Comparison of ENCODE assay signal across 34 cellular contexts in the genomic region with DNA sequence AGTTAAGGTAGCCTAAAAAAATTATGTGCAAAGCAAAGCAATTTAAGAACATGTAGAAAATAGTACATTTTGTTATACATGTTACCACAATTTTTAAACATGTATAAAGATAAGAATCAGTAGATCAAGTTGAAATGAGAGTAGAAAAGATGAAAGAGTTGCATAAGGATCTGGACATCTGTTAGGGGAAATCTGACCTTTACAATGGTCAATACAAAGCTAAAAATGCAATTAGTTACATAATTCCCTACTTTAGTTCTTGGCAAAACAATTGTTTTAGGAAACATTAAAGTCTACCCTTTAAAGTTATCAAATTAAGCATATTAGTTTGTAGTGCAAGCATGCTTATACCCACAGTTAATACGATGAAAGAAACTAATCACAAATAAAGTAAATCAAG.
"Had no signal": no experiment of that assay in that cellular context is flagged by ENCODE, and none has a peak within 500 bp of the region (broad histone marks: within the 10 kb centered on the region; RNA-seq: fewer than 3 reads in every experiment).

No MANE protein-coding gene starts in this region.

- H3K4me1 ChIP-seq: SJCRH30 had no signal

- H3K4me3 Mint-ChIP-seq: activated B cell treated with CpG ODN at 0.5 μM for 24 hours; activated CD4-positive, alpha-beta memory T cell treated with anti-CD3 and anti-CD28 coated beads for 36 hours; activated naive CD4-positive, alpha-beta T cell treated with anti-CD3 and anti-CD28 coated beads for 36 hours; activated T-cell treated with anti-CD3 and anti-CD28 coated beads, Interleukin-2, amount 50 U/mL, for 4 hours; activated T-helper 1 cell treated with anti-CD3 and anti-CD28 coated beads, Interleukin-12 subunit alpha, Interleukin-12 subunit beta, Interleukin-2, Interleukin-4 antibody, amounts not matched to agents 30 ng/mL and 10 ng/mL and 1 ng/mL, durations not matched to agents 14 hours and 24 hours and 36 hours; T-cell had no signal

- H3K27ac Mint-ChIP-seq: activated B cell treated with CpG ODN at 0.5 μM for 24 hours; activated CD4-positive, alpha-beta memory T cell treated with anti-CD3 and anti-CD28 coated beads for 36 hours; activated naive CD4-positive, alpha-beta T cell treated with anti-CD3 and anti-CD28 coated beads for 36 hours; activated naive CD4-positive, alpha-beta T cell treated with anti-CD3 and anti-CD28 coated beads, Interleukin-2, amount 50 U/mL, for 72 hours; activated T-helper 1 cell treated with anti-CD3 and anti-CD28 coated beads, Interleukin-12 subunit alpha, Interleukin-12 subunit beta, Interleukin-2, Interleukin-4 antibody, amounts not matched to agents 30 ng/mL and 10 ng/mL and 1 ng/mL, durations not matched to agents 14 hours and 24 hours and 36 hours had no signal

- DNase-seq: activated B cell treated with CpG ODN at 0.5 μM for 24 hours; activated CD4-positive, alpha-beta memory T cell treated with anti-CD3 and anti-CD28 coated beads for 36 hours; activated CD4-positive, alpha-beta T cell treated with anti-CD3 and anti-CD28 coated beads for 4 hours; activated CD4-positive, alpha-beta T cell treated with anti-CD3 and anti-CD28 coated beads, Interleukin-2, amount 50 U/mL, for 1 hour; activated CD4-positive, CD25-positive, alpha-beta regulatory T cell treated with anti-CD3 and anti-CD28 coated beads, Interleukin-2, amount 50 U/mL, for 72 hours; activated CD8-positive, alpha-beta memory T cell treated with anti-CD3 and anti-CD28 coated beads, Interleukin-2, amount 50 U/mL, for 4 hours; activated gamma-delta T cell treated with Interleukin-2 at 50 U/mL for 16 hours; activated naive CD4-positive, alpha-beta T cell treated with anti-CD3 and anti-CD28 coated beads for 36 hours; activated T-cell treated with anti-CD3 and anti-CD28 coated beads for 4 hours; activated T-cell treated with anti-CD3 and anti-CD28 coated beads, Interleukin-2, amount 50 U/mL, for 4 hours; amniotic stem cell; aorta; brain microvascular endothelial cell; central memory CD4-positive, alpha-beta T cell; Kasumi-1; KG1; MG63; NCI-H1048; NCI-H1105 treated with DMSO at 0.1 percent for 48 hours; NCI-H1436 treated with DMSO at 0.1 percent for 48 hours; NCI-H1694 treated with DMSO at 0.1 percent for 48 hours; NCI-H2029; NCI-H345; NCI-H524 treated with DMSO at 0.1 percent for 48 hours; SHP77; SJCRH30; T-cell; T-helper 2 cell; T-helper 9 cell had no signal

- H3K9me3 Mint-ChIP-seq: activated B cell treated with CpG ODN at 0.5 μM for 24 hours; activated CD4-positive, alpha-beta memory T cell treated with anti-CD3 and anti-CD28 coated beads for 36 hours; activated naive CD4-positive, alpha-beta T cell treated with anti-CD3 and anti-CD28 coated beads for 36 hours; activated naive CD4-positive, alpha-beta T cell treated with anti-CD3 and anti-CD28 coated beads, Interleukin-2, amount 50 U/mL, for 72 hours; activated T-cell treated with anti-CD3 and anti-CD28 coated beads, Interleukin-2, amount 50 U/mL, for 4 hours; activated T-helper 1 cell treated with anti-CD3 and anti-CD28 coated beads, Interleukin-12 subunit alpha, Interleukin-12 subunit beta, Interleukin-2, Interleukin-4 antibody, amounts not matched to agents 30 ng/mL and 10 ng/mL and 1 ng/mL, durations not matched to agents 14 hours and 24 hours and 36 hours; T-cell had no signal

- H3K27me3 Mint-ChIP-seq: activated B cell treated with CpG ODN at 0.5 μM for 24 hours; activated CD4-positive, alpha-beta memory T cell treated with anti-CD3 and anti-CD28 coated beads for 36 hours; T-cell had no signal

- ATAC-seq: activated naive CD4-positive, alpha-beta T cell treated with anti-CD3 and anti-CD28 coated beads, Interleukin-2, amount 50 U/mL, for 72 hours; activated T-cell treated with anti-CD3 and anti-CD28 coated beads, Interleukin-2, amount 50 U/mL, for 4 hours; Panc1; T-cell had no signal

- H3K27me3 ChIP-seq: brain microvascular endothelial cell, MG63, SJCRH30 had no signal

- H3K9me3 ChIP-seq: MG63, SJCRH30 had no signal

- H3K4me3 ChIP-seq: MG63, SJCRH30, SK-N-MC had no signal

- H3K27ac ChIP-seq: brain microvascular endothelial cell, SJCRH30, SK-N-MC, VCaP had no signal
